23 cellular contexts compared by ENCODE assay signal in the genomic region with DNA sequence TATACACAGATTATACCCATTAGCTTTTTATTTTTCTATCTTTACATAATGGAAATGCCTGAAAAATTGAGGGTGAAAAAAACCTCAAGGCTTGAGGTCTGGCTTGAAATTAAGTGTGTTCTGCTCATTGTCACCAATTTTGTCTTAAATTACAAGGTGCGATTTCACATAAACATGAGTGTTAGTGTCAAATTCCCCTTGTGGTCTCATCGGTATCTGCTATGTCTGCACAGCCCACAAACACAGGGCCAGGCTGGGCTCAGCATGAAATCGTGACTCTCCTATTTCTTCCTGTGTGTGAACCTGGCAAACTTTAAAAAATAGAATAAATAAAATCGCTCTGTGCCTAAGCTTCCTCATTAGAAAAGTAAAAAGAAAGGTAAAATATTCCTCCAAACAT.
DNase-seq lines count a peak whose midpoint lies in the region; ATAC-seq, FAIRE-seq and TF ChIP-seq lines count a peak whose summit lies in the region.
"Had no signal": no experiment of that assay in that cellular context is flagged by ENCODE, and none has a peak within 500 bp of the region (broad histone marks: within the 10 kb centered on the region; RNA-seq: fewer than 3 reads in every experiment).

No MANE protein-coding gene starts in this region.

- intact Hi-C loops in GM12878 (cut with micrococcal nuclease; ENCODE audit: unreplicated experiment): no loop called here
- intact Hi-C loops in spleen (cut with DNase I; ENCODE audit: low total_unique reads): no loop called here

- WGBS in GM12878 (ENCODE audit: insufficient coverage, insufficient replicate concordance, low lambda C conversion rate, missing lambda C conversion rate): 40% methylated on average over 4 of the region's 4 CpGs
- WGBS in spleen, 5 donors: 56 to 77% (median 68%) methylated on average over 4 of the region's 4 CpGs

- in situ Hi-C loops in GM12878 (cut with MboI): no loop called here

- H3K4me1 Mint-ChIP-seq in immature natural killer cell: peaks cover 0 to under 1% of the 10 kb centered on the region in 2 donors
- H3K4me1 Mint-ChIP-seq: CD14-positive monocyte; CD8-positive, alpha-beta memory T cell; GM23338 had no signal

- ATAC-seq in GM12878: peak; percentile 77
- no peak for ATAC-seq in HG02852 (IDR thresholded peaks at IDR 0.05; ENCODE audit: unreplicated experiment)
- ATAC-seq in HG03457 (IDR thresholded peaks at IDR 0.05; ENCODE audit: unreplicated experiment): no peak
- ATAC-seq in GM18907 (IDR thresholded peaks at IDR 0.05; ENCODE audit: unreplicated experiment): no peak
- ATAC-seq: A549, GM23338, HCT116 had no signal

- H4K20me1 ChIP-seq in KMS-11 (ENCODE audit: insufficient read depth): no peaks in the 10 kb centered on the region
- H4K20me1 ChIP-seq in GM12878 (ENCODE audit: control insufficient read depth, insufficient read depth): no peaks in the 10 kb centered on the region
- H4K20me1 ChIP-seq: BLaER1 treated with 17β-estradiol and CSF1 and Interleukin-3, amounts not matched to agents 10 nM and 100 nM had no signal

- H3K27me3 Mint-ChIP-seq in immature natural killer cell (ENCODE audit: low read depth in 3 of 3): peaks cover 3 to 12% (median 7%) of the 10 kb centered on the region in 3 donors

- no peak for FAIRE-seq in GM12878 (lab: Jason Lieb, UNC)
- FAIRE-seq: A549, D721Med had no signal

- H3K4me2 ChIP-seq in KMS-11 (peak overlapping the region; percentile 8; the same call in 1 of the 2 replicates), GM12878 (ENCODE audit: control insufficient read depth, insufficient read depth) (no peak overlapping the region)
- H3K4me2 ChIP-seq: A549; BLaER1 treated with 17β-estradiol and CSF1 and Interleukin-3, amounts not matched to agents 10 nM and 100 nM; GM23338 had no signal

- H3K4me3 ChIP-seq in KMS-11 (IDR thresholded peaks at IDR 0.05; ENCODE audit: insufficient read depth, low read depth, low read length) (no peak overlapping the region), GM12878 (no peak overlapping the region), spleen (no peak overlapping the region)
- H3K4me3 ChIP-seq: A549; BLaER1 treated with 17β-estradiol and CSF1 and Interleukin-3, amounts not matched to agents 10 nM and 100 nM; GM23338 had no signal

- H3K4me3 Mint-ChIP-seq in immature natural killer cell: peak overlapping the region in 1 of 5 donors; percentile 38
- H3K4me3 Mint-ChIP-seq: CD14-positive monocyte; CD4-positive, alpha-beta T cell; CD8-positive, alpha-beta memory T cell; GM23338; H9 had no signal

- H3K4me1 ChIP-seq in KMS-11 (ENCODE audit: low read depth, poor library complexity, severe bottlenecking): peaks cover 13% of the 10 kb centered on the region
- H3K4me1 ChIP-seq in GM12878 (ENCODE audit: control insufficient read depth, insufficient read depth, low read length): no peaks in the 10 kb centered on the region; the same call in 1 of the 2 replicates
- H3K4me1 ChIP-seq in spleen: no peaks in the 10 kb centered on the region
- H3K4me1 ChIP-seq: A549; BE2C; BLaER1 treated with 17β-estradiol and CSF1 and Interleukin-3, amounts not matched to agents 10 nM and 100 nM had no signal

- H3K9ac ChIP-seq in KMS-11 (no peak overlapping the region), GM12878 (ENCODE audit: control insufficient read depth, insufficient read depth, low read length) (no peak overlapping the region)
- H3K9ac ChIP-seq: BLaER1 treated with 17β-estradiol and CSF1 and Interleukin-3, amounts not matched to agents 10 nM and 100 nM had no signal

- H3K79me2 ChIP-seq in KMS-11 (ENCODE audit: insufficient read depth, low read depth) (no peaks in the 10 kb centered on the region), GM12878 (ENCODE audit: control insufficient read depth, insufficient read depth, low read length) (no peaks in the 10 kb centered on the region)

- no peaks in the 10 kb centered on the region for H3K36me3 Mint-ChIP-seq in immature natural killer cell
- H3K36me3 Mint-ChIP-seq: CD14-positive monocyte; CD8-positive, alpha-beta memory T cell had no signal

- H3K27ac Mint-ChIP-seq in immature natural killer cell: no peak overlapping the region
- H3K27ac Mint-ChIP-seq: CD4-positive, alpha-beta T cell; CD8-positive, alpha-beta memory T cell; GM23338 had no signal

- no peak for TF ChIP-seq POLR2A in GM12878 (IDR thresholded peaks at IDR 0.05; ENCODE audit: low read depth, low read length)
- TF ChIP-seq POLR2A in spleen (IDR thresholded peaks at IDR 0.05): no peak

- H3K9me3 ChIP-seq in GM12878 (replicated peaks; ENCODE audit: control insufficient read depth, insufficient read depth, low read length) (no peaks in the 10 kb centered on the region), spleen (peaks cover 0 to 1% (median 0%) of the 10 kb centered on the region in 8 donors)
- H3K9me3 ChIP-seq: A549, BE2C had no signal

- CTCF ChIA-PET in GM12878 (lab: Yijun Ruan, JAX): no interaction called here

- no peak for TF ChIP-seq CTCF in KMS-11 (conservative IDR thresholded peaks at IDR 0.05; ENCODE audit: low read depth, low read length)
- no peak for TF ChIP-seq CTCF in GM12878 (IDR thresholded peaks at IDR 0.05 in 2 of 3, conservative IDR thresholded peaks at IDR 0.05 in 1 of 3; ENCODE audit: control insufficient read depth in 2 of 3, extremely low read depth in 1 of 3, insufficient read depth in 1 of 3, low read depth in 3 of 3, low read length in 3 of 3)
- TF ChIP-seq CTCF in spleen (IDR thresholded peaks at IDR 0.05 in 8 of 11, conservative IDR thresholded peaks at IDR 0.05 in 3 of 11): no peak

- POLR2A ChIA-PET in GM12878 (lab: Charles Lee): no interaction called here

- SMC1A ChIA-PET in GM12878 (lab: Charles Lee; ENCODE audit: uncharacterized antibody, unreplicated experiment): no interaction called here

- H3K36me3 ChIP-seq in KMS-11 (ENCODE audit: insufficient read depth): no peaks in the 10 kb centered on the region
- H3K36me3 ChIP-seq in GM12878 (ENCODE audit: control insufficient read depth in 2 of 2, insufficient read depth in 2 of 2, low read length in 1 of 2): no peaks in the 10 kb centered on the region
- no peaks in the 10 kb centered on the region for H3K36me3 ChIP-seq in spleen
- H3K36me3 ChIP-seq: BE2C; BLaER1 treated with 17β-estradiol and CSF1 and Interleukin-3, amounts not matched to agents 10 nM and 100 nM had no signal

- DNase-seq in GM12878 (ENCODE audit: low read depth, low spot score) (no peak), immature natural killer cell (peak in 2 of 3 donors; percentile 11 to 13), spleen (peak; percentile 17)
- DNase-seq: 8988T; ACHN; AML-193; BE2C; CD4-positive, alpha-beta T cell; CD8-positive, alpha-beta memory T cell; DMS53; DMS79 treated with DMSO at 0.1 percent for 48 hours; GF-D8; H9 had no signal

- no peak for TF ChIP-seq RAD21 in GM12878 (IDR thresholded peaks at IDR 0.05; ENCODE audit: insufficient read depth, low read depth, low read length)

- no TSS peak for BruUV-seq in GM12878 (replicated peaks; lab: Mats Ljungman, UMichigan)

- RAD21 ChIA-PET in GM12878 (lab: Charles Lee; ENCODE audit: unreplicated experiment): no interaction called here

- H3K27ac ChIP-seq in KMS-11: no peak overlapping the region
- H3K27ac ChIP-seq in GM12878 (ENCODE audit: control insufficient read depth, insufficient read depth): no peak overlapping the region
- H3K27ac ChIP-seq in spleen: no peak overlapping the region
- H3K27ac ChIP-seq: A549; BLaER1 treated with 17β-estradiol and CSF1 and Interleukin-3, amounts not matched to agents 10 nM and 100 nM had no signal

- H3K9me3 Mint-ChIP-seq in immature natural killer cell: peaks cover 0 to 3% (median 0%) of the 10 kb centered on the region in 6 donors
- H3K9me3 Mint-ChIP-seq: CD4-positive, alpha-beta T cell had no signal

- H2AFZ ChIP-seq in KMS-11 (ENCODE audit: low read depth) (0 out of 2 replicates have a peak overlapping the region, but pooled peaks have one; percentile 1), GM12878 (ENCODE audit: control insufficient read depth, low read depth, low read length) (no peak overlapping the region)
- H2AFZ ChIP-seq: GM23338 had no signal

- no peaks in the 10 kb centered on the region for H3K27me3 ChIP-seq in KMS-11 (ENCODE audit: insufficient read depth, low read depth)
- H3K27me3 ChIP-seq in GM12878 (replicated peaks in 1 of 2; ENCODE audit: control insufficient read depth in 2 of 2, insufficient read depth in 2 of 2, low read length in 1 of 2): no peaks in the 10 kb centered on the region
- H3K27me3 ChIP-seq in spleen (replicated peaks in 1 of 7): peaks cover 0 to 44% (median 9%) of the 10 kb centered on the region in 7 donors
- H3K27me3 ChIP-seq: BE2C had no signal

- TF ChIP-seq EP300 in GM12878 (IDR thresholded peaks at IDR 0.05; ENCODE audit: borderline replicate concordance in 1 of 2, control insufficient read depth in 1 of 2, low read depth in 2 of 2, low read length in 2 of 2): no peak

TF ChIP-seq in GM12878, 131 proteins besides CTCF, POLR2A, EP300 and RAD21:
- TF ChIP-seq, protein P1, sequence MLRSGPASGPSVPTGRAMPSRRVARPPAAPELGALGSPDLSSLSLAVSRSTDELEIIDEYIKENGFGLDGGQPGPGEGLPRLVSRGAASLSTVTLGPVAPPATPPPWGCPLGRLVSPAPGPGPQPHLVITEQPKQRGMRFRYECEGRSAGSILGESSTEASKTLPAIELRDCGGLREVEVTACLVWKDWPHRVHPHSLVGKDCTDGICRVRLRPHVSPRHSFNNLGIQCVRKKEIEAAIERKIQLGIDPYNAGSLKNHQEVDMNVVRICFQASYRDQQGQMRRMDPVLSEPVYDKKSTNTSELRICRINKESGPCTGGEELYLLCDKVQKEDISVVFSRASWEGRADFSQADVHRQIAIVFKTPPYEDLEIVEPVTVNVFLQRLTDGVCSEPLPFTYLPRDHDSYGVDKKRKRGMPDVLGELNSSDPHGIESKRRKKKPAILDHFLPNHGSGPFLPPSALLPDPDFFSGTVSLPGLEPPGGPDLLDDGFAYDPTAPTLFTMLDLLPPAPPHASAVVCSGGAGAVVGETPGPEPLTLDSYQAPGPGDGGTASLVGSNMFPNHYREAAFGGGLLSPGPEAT (IDR thresholded peaks at IDR 0.05; ENCODE audit: low read depth): peak; percentile 89
- 0 out of 2 replicates have a peak, but pooled peaks have one; percentile 9 for TF ChIP-seq RUNX3 (IDR thresholded peaks at IDR 0.05; ENCODE audit: low read length)
- 0 out of 2 replicates have a peak, but pooled peaks have one; percentile 41 for TF ChIP-seq MTA2 (IDR thresholded peaks at IDR 0.05; ENCODE audit: low read depth)
- TF ChIP-seq BHLHE40 (IDR thresholded peaks at IDR 0.05; ENCODE audit: borderline replicate concordance in 1 of 2, low read depth in 2 of 2, low read length in 1 of 2): 0 out of 4 replicates have a peak, but pooled peaks have one; percentile 15 to 30
- TF ChIP-seq ZNF217 (IDR thresholded peaks at IDR 0.05): no peak
